Comparison of ENCODE assay signal across 8 cellular contexts in the genomic region with DNA sequence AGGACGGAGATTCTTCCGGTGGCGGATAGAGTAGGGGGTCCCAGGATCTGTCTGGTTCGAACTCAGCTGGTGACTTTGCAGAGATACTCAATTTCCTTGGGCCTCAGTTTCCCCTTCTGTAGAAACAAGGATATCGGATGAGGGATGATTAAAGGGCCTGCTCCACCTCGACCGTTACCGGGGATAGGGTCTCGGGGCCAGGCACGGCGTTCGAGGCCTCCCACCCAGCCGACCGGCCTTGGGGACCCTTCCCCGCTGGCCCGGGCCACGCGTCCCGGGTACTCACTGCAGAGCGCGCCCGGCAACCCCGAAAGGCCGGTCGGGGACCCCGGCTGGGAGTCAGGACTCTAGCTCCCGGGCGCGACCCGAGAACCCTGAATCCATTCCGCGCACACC. TPM values are rescaled to one million over a fixed set of nuclear protein-coding genes. Genes with fewer than 3 reads are reported as not detected.
DNase-seq lines count a peak whose midpoint lies in the region; ATAC-seq and TF ChIP-seq lines count a peak whose summit lies in the region.

No MANE protein-coding gene starts in this region.

- peaks cover 37% of the 10 kb centered on the region for H4K20me1 ChIP-seq in OCI-LY3 (ENCODE audit: insufficient read depth, low read length)

- 0 to 1% methylated on average over 26 to 32 of the region's 32 CpGs for WGBS in esophagus, 2 donors

- TF ChIP-seq CTCF in OCI-LY3 (IDR thresholded peaks at IDR 0.05; ENCODE audit: low read depth, low read length) (no peak), retinal pigment epithelial cell (conservative IDR thresholded peaks at IDR 0.05; ENCODE audit: low read depth, low read length) (no peak)

- ATAC-seq in GM18511 (IDR thresholded peaks at IDR 0.05; ENCODE audit: unreplicated experiment) (peak; percentile 41), HG03108 (IDR thresholded peaks at IDR 0.05; ENCODE audit: unreplicated experiment) (no peak), HG03442 (IDR thresholded peaks at IDR 0.05; ENCODE audit: unreplicated experiment) (no peak)

- H3K4me2 ChIP-seq in OCI-LY3 (ENCODE audit: low read length): peak overlapping the region; percentile 96

- peak overlapping the region; percentile 99 for H3K9ac ChIP-seq in OCI-LY3 (ENCODE audit: low read length)

- H3K4me3 ChIP-seq in OCI-LY3 (ENCODE audit: low read length): peak overlapping the region; percentile 81
- peak overlapping the region; percentile 94 to 97 for H3K4me3 ChIP-seq in esophagus (ENCODE audit: low read depth in 1 of 2, low read length in 2 of 2)
- peak overlapping the region; percentile 92 for H3K4me3 ChIP-seq in retinal pigment epithelial cell (ENCODE audit: low read length)

- H3K36me3 ChIP-seq in OCI-LY3 (replicated peaks; ENCODE audit: low read depth, low read length): peaks cover 59% of the 10 kb centered on the region
- H3K36me3 ChIP-seq in esophagus (ENCODE audit: control insufficient read depth in 2 of 2, insufficient read depth in 2 of 2, low read length in 1 of 2): peaks cover 0 to 17% of the 10 kb centered on the region in 2 donors

- H3K4me1 ChIP-seq in OCI-LY3 (ENCODE audit: low read length) (peaks cover 31% of the 10 kb centered on the region), esophagus (ENCODE audit: control insufficient read depth in 2 of 2, insufficient read depth in 2 of 2, low read length in 1 of 2) (peaks cover 4 to 16% of the 10 kb centered on the region in 2 donors)

- H3K27me3 ChIP-seq in OCI-LY3 (ENCODE audit: low read depth, low read length) (no peaks in the 10 kb centered on the region), esophagus (ENCODE audit: control insufficient read depth in 1 of 2, insufficient read depth in 2 of 2, low read length in 2 of 2) (no peaks in the 10 kb centered on the region)

- H3K9me3 ChIP-seq in OCI-LY3 (ENCODE audit: insufficient read depth, low read length) (no peaks in the 10 kb centered on the region), esophagus (ENCODE audit: control insufficient read depth in 2 of 2, insufficient read depth in 1 of 2, low read depth in 1 of 2, low read length in 1 of 2) (no peaks in the 10 kb centered on the region)

- peak overlapping the region; percentile 87 for H3K27ac ChIP-seq in OCI-LY3 (ENCODE audit: low read length)
- peak overlapping the region; percentile 95 to 99 for H3K27ac ChIP-seq in esophagus (ENCODE audit: low read depth in 2 of 2, low read length in 1 of 2)

- 0 out of 2 replicates have a peak overlapping the region, but pooled peaks have one; percentile 19 for H2AFZ ChIP-seq in OCI-LY3 (ENCODE audit: low read depth, low read length)

- peaks cover 73% of the 10 kb centered on the region for H3K79me2 ChIP-seq in OCI-LY3 (ENCODE audit: low read length)

- DNase-seq in retinal pigment epithelial cell (ENCODE audit: low read depth) (no peak), ecto neural progenitor cell (ENCODE audit: low spot score) (no peak), kidney tubule cell (ENCODE audit: low spot score) (no peak)

RNA-seq across cellular contexts. Expression of gene RHBDD3, which starts 0.3 kb away (rescaled TPM):
- 10 to 100 TPM; 15.1 to 20.9 TPM for polyA plus RNA-seq in esophagus

RNA-seq across cellular contexts. Expression of gene EWSR1, which starts 0.6 kb away (rescaled TPM):
- 100 to 1,000 TPM; 103 to 138 TPM for polyA plus RNA-seq in esophagus

RNA-seq across cellular contexts. Expression of gene GAS2L1, which starts 39.0 kb away (rescaled TPM):
- polyA plus RNA-seq in esophagus: 10 to 100 TPM; 24.3 to 25.2 TPM

RNA-seq across cellular contexts. Expression of gene RASL10A, which starts 48.0 kb away (rescaled TPM):
- polyA plus RNA-seq in esophagus: 1 to 10 TPM in 1 of 2 donors, under 1 TPM in 1; 0.48 to 1.0 TPM
